In genomic region chr14:34981743-34982420, GRCh38 we compare ENCODE assay signal across 8 cellular contexts. TPM values are rescaled to one million over a fixed set of nuclear protein-coding genes. Genes with fewer than 3 reads are reported as not detected.
DNase-seq lines count a peak whose midpoint lies in the region; ATAC-seq and TF ChIP-seq lines count a peak whose summit lies in the region.

No MANE protein-coding gene starts in this region.

- ATAC-seq in GM19395 (IDR thresholded peaks at IDR 0.05; ENCODE audit: unreplicated experiment) (peak; percentile 15), activated B cell treated with CpG ODN at 0.5 μM for 24 hours (ENCODE audit: low read depth) (peak; percentile 6)

- no peaks in the 10 kb centered on the region for H3K27me3 Mint-ChIP-seq in activated B cell treated with CpG ODN at 0.5 μM for 24 hours
- no peaks in the 10 kb centered on the region for H3K27me3 Mint-ChIP-seq in T-helper 2 cell treated with Interferon-gamma antibody and Interleukin-4, amounts not matched to agents 5 μg/mL and 100 μg/mL, for 36 hours (ENCODE audit: low read depth)

- H3K4me3 Mint-ChIP-seq in activated B cell treated with CpG ODN at 0.5 μM for 24 hours = no peak overlapping the region
- no peak overlapping the region for H3K4me3 Mint-ChIP-seq in T-helper 2 cell treated with Interferon-gamma antibody and Interleukin-4, amounts not matched to agents 5 μg/mL and 100 μg/mL, for 36 hours

- no peak overlapping the region for H3K27ac Mint-ChIP-seq in activated B cell treated with CpG ODN at 0.5 μM for 24 hours
- H3K27ac Mint-ChIP-seq in T-helper 2 cell treated with Interferon-gamma antibody and Interleukin-4, amounts not matched to agents 5 μg/mL and 100 μg/mL, for 36 hours = no peak overlapping the region

- intact Hi-C loops in activated B cell treated with CpG ODN at 0.5 μM for 24 hours (cut with micrococcal nuclease) = loop anchor here (1.0 to 5.0 kb wide), 13 partner anchors 64 to 844 kb away; partner anchors contain the start of genes BRMS1L, CFL2, EAPP and FAM177A1

- H3K4me1 Mint-ChIP-seq in activated B cell treated with CpG ODN at 0.5 μM for 24 hours = peaks cover 17% of the 10 kb centered on the region
- H3K4me1 Mint-ChIP-seq in T-helper 2 cell treated with Interferon-gamma antibody and Interleukin-4, amounts not matched to agents 5 μg/mL and 100 μg/mL, for 36 hours (ENCODE audit: low read depth) = peaks cover 17% of the 10 kb centered on the region

- WGBS in HUES64 = under 1% methylated on average over 17 of the region's 17 CpGs
- under 1% methylated on average over 16 of the region's 17 CpGs for WGBS in suprapubic skin

- peak; percentile 33; the same call in 1 of the 2 replicates for TF ChIP-seq CTCF in C4-2B (conservative IDR thresholded peaks at IDR 0.05)
- no peak for TF ChIP-seq CTCF in activated B cell treated with CpG ODN at 0.5 μM for 24 hours (IDR thresholded peaks at IDR 0.05)
- TF ChIP-seq CTCF in suprapubic skin (IDR thresholded peaks at IDR 0.05) = peak in 1 of 2 donors; percentile 20

- H3K4me3 ChIP-seq in HUES64 (ENCODE audit: low read length) (peak overlapping the region; percentile 72), mucosa of rectum (ENCODE audit: low read length in 2 of 2) (peak overlapping the region; percentile 72 to 93), suprapubic skin (peak overlapping the region; percentile 82)

- no peaks in the 10 kb centered on the region for H3K27me3 ChIP-seq in HUES64 (ENCODE audit: insufficient read depth, low read length)
- no peaks in the 10 kb centered on the region for H3K27me3 ChIP-seq in mucosa of rectum (ENCODE audit: control insufficient read depth in 2 of 2, insufficient read depth in 2 of 2, low read length in 2 of 2)
- no peaks in the 10 kb centered on the region for H3K27me3 ChIP-seq in suprapubic skin

- H3K9me3 Mint-ChIP-seq in activated B cell treated with CpG ODN at 0.5 μM for 24 hours = no peaks in the 10 kb centered on the region
- H3K9me3 Mint-ChIP-seq in T-helper 2 cell treated with Interferon-gamma antibody and Interleukin-4, amounts not matched to agents 5 μg/mL and 100 μg/mL, for 36 hours = no peaks in the 10 kb centered on the region

- H3K9ac ChIP-seq in HUES64 (ENCODE audit: low read depth, low read length) (peak overlapping the region; percentile 71), mucosa of rectum (ENCODE audit: low read depth in 1 of 2, low read length in 2 of 2) (peak overlapping the region; percentile 95 to 98)

- CTCF ChIA-PET in activated B cell treated with CpG ODN at 0.5 μM for 24 hours (lab: Charles Lee) = interaction anchor here (1.1 kb wide), 1 partner anchor 64 kb away, joined by 3 read pairs; the partner anchor contains the start of gene FAM177A1

- DNase-seq in activated B cell treated with CpG ODN at 0.5 μM for 24 hours (no peak), suprapubic skin (ENCODE audit: low spot score in 2 of 2) (no peak)
- DNase-seq in effector CD8-positive, alpha-beta T cell (lab: John Stamatoyannopoulos, UW) = peak; percentile 8
- no peak for DNase-seq in T-helper 2 cell treated with Interferon-gamma antibody and Interleukin-4, amounts not matched to agents 5 μg/mL and 100 μg/mL, for 36 hours (ENCODE audit: low spot score)

- H3K36me3 ChIP-seq in HUES64 (ENCODE audit: insufficient read depth, low read length) = no peaks in the 10 kb centered on the region
- no peaks in the 10 kb centered on the region for H3K36me3 ChIP-seq in mucosa of rectum (ENCODE audit: control insufficient read depth in 2 of 2, insufficient read depth in 2 of 2, low read length in 2 of 2)
- no peaks in the 10 kb centered on the region for H3K36me3 ChIP-seq in suprapubic skin

- POLR2A ChIA-PET in activated B cell treated with CpG ODN at 0.5 μM for 24 hours (lab: Charles Lee) = interaction anchor here (0.6 to 3.4 kb wide), 9 partner anchors 15 to 428 kb away, joined by 3 to 54 read pairs (median 15); partner anchors contain the start of genes BAZ1A, CFL2, FAM177A1 and NFKBIA

- H3K4me1 ChIP-seq in HUES64 (ENCODE audit: insufficient read depth, low read length) = peaks cover 5% of the 10 kb centered on the region; the same call in 1 of the 2 replicates
- H3K4me1 ChIP-seq in mucosa of rectum (ENCODE audit: control insufficient read depth in 2 of 2, insufficient read depth in 2 of 2, low read length in 2 of 2) = peaks cover 21 to 28% of the 10 kb centered on the region in 2 donors
- H3K4me1 ChIP-seq in suprapubic skin = peaks cover 40% of the 10 kb centered on the region

- H3K9me3 ChIP-seq in HUES64 (ENCODE audit: insufficient read depth, low read depth, low read length) = no peaks in the 10 kb centered on the region
- no peaks in the 10 kb centered on the region for H3K9me3 ChIP-seq in mucosa of rectum (ENCODE audit: control insufficient read depth in 2 of 2, low read length in 2 of 2)
- no peaks in the 10 kb centered on the region for H3K9me3 ChIP-seq in suprapubic skin

- no peak for TF ChIP-seq EP300 in suprapubic skin (IDR thresholded peaks at IDR 0.05)

- H3K27ac ChIP-seq in C4-2B (peak overlapping the region; percentile 86), HUES64 (ENCODE audit: low read depth, low read length) (peak overlapping the region; percentile 98), mucosa of rectum (ENCODE audit: low read depth in 2 of 2, low read length in 2 of 2) (peak overlapping the region; percentile 98 to 99), suprapubic skin (peak overlapping the region; percentile 97)

- peaks cover 12% of the 10 kb centered on the region for H3K36me3 Mint-ChIP-seq in activated B cell treated with CpG ODN at 0.5 μM for 24 hours (ENCODE audit: low read depth)
- peaks cover 9% of the 10 kb centered on the region for H3K36me3 Mint-ChIP-seq in T-helper 2 cell treated with Interferon-gamma antibody and Interleukin-4, amounts not matched to agents 5 μg/mL and 100 μg/mL, for 36 hours (ENCODE audit: low read depth)

- no peak for TF ChIP-seq POLR2A in suprapubic skin (IDR thresholded peaks at IDR 0.05)

RNA-seq across cellular contexts. Expression of gene SRP54, which starts 0.9 kb away (rescaled TPM):
- polyA plus RNA-seq in HUES64 (2013, experiment 1 of 2) = 53.0 TPM
- 53.4 TPM for polyA plus RNA-seq in HUES64 (2013, experiment 2 of 2)
- total RNA-seq in activated B cell treated with CpG ODN at 0.5 μM for 24 hours (51.2 and 54.7 TPM in 2 replicates), suprapubic skin (10 to 100 TPM; 41.5 to 89.5 (median 50.8) TPM)
